Comparison of ENCODE assay signal across 29 cellular contexts in the genomic region with DNA sequence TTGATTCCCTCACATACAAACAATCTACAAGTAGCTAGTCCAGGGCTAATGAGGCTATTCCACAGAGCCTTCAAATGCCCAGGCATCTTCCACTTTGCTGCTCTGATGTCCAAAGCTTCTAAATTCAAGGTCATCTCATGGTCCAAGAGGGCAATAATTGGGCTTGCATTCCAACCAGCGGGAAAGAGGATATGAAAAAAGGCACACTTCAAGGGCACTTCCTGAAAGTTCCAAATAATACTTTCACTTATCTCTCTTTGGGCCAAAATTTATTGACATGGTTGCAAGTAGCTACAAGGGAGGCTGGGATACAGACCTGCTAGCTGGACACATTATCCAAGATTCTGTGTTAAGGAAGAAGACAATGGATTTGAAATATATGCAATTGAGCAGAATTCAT. TPM values are rescaled to one million over a fixed set of nuclear protein-coding genes. Genes with fewer than 3 reads are reported as not detected.
"Had no signal": no experiment of that assay in that cellular context is flagged by ENCODE, and none has a peak within 500 bp of the region (broad histone marks: within the 10 kb centered on the region; RNA-seq: fewer than 3 reads in every experiment).

No MANE protein-coding gene starts in this region.

- H3K27ac ChIP-seq: brain microvascular endothelial cell, coronary artery, SJCRH30, SK-N-MC had no signal

- H3K9me3 ChIP-seq: SJCRH30 had no signal

- ATAC-seq: activated CD8-positive, alpha-beta T cell treated with anti-CD3 and anti-CD28 coated beads for 36 hours; activated naive CD4-positive, alpha-beta T cell treated with anti-CD3 and anti-CD28 coated beads, Interleukin-2, amount 50 U/mL, for 72 hours; Panc1 had no signal

- H3K27me3 ChIP-seq: brain microvascular endothelial cell, SJCRH30 had no signal

- H3K36me3 ChIP-seq: brain microvascular endothelial cell, SJCRH30 had no signal

- H3K27me3 Mint-ChIP-seq: activated CD8-positive, alpha-beta T cell treated with anti-CD3 and anti-CD28 coated beads for 36 hours; activated T-cell treated with anti-CD3 and anti-CD28 coated beads, Interleukin-2, amount 50 U/mL, for 24 hours; central memory CD8-positive, alpha-beta T cell had no signal

- H3K27ac Mint-ChIP-seq: activated CD4-positive, alpha-beta T cell treated with anti-CD3 and anti-CD28 coated beads, Interleukin-2, amount 10 ng/mL, durations not matched to agents 24 days and 14 days; activated CD8-positive, alpha-beta T cell treated with anti-CD3 and anti-CD28 coated beads for 36 hours; activated naive CD4-positive, alpha-beta T cell treated with anti-CD3 and anti-CD28 coated beads for 36 hours; activated naive CD4-positive, alpha-beta T cell treated with anti-CD3 and anti-CD28 coated beads, Interleukin-2, amount 50 U/mL, for 72 hours; activated T-cell treated with anti-CD3 and anti-CD28 coated beads, Interleukin-2, amount 50 U/mL, for 24 hours; activated T-helper 2 cell treated with anti-CD3 and anti-CD28 coated beads, Interferon-gamma antibody, Interleukin-2, Interleukin-4, amounts not matched to agents 10 μg/mL and 5 μg/mL and 100 μg/mL, durations not matched to agents 14 hours and 24 hours and 36 hours had no signal

- H3K4me1 Mint-ChIP-seq: activated CD4-positive, alpha-beta T cell treated with anti-CD3 and anti-CD28 coated beads, Interleukin-2, amount 10 ng/mL, durations not matched to agents 24 days and 14 days; central memory CD8-positive, alpha-beta T cell had no signal

- H3K9me3 Mint-ChIP-seq: activated CD4-positive, alpha-beta T cell treated with anti-CD3 and anti-CD28 coated beads, Interleukin-2, amount 10 ng/mL, durations not matched to agents 24 days and 14 days; activated CD8-positive, alpha-beta T cell treated with anti-CD3 and anti-CD28 coated beads for 36 hours; activated T-cell treated with anti-CD3 and anti-CD28 coated beads, Interleukin-2, amount 50 U/mL, for 24 hours; activated T-helper 2 cell treated with anti-CD3 and anti-CD28 coated beads, Interferon-gamma antibody, Interleukin-2, Interleukin-4, amounts not matched to agents 10 μg/mL and 5 μg/mL and 100 μg/mL, durations not matched to agents 14 hours and 24 hours and 36 hours; central memory CD8-positive, alpha-beta T cell had no signal

- DNase-seq: activated CD4-positive, alpha-beta T cell treated with anti-CD3 and anti-CD28 coated beads, Interleukin-2, amount 10 ng/mL, durations not matched to agents 24 days and 14 days; activated CD4-positive, alpha-beta T cell treated with anti-CD3 and anti-CD28 coated beads, Interleukin-2, amount 50 U/mL, for 4 hours; activated CD8-positive, alpha-beta T cell treated with anti-CD3 and anti-CD28 coated beads for 36 hours; activated gamma-delta T cell treated with Interleukin-2 at 50 U/mL for 16 hours; activated naive CD4-positive, alpha-beta T cell treated with anti-CD3 and anti-CD28 coated beads for 36 hours; activated T-cell treated with anti-CD3 and anti-CD28 coated beads, Interleukin-2, amount 50 U/mL, for 24 hours; amniotic stem cell; aorta; brain microvascular endothelial cell; Karpas-422; NCI-H1105; NCI-H1417 treated with DMSO at 0.1 percent for 48 hours; NCI-H1694; NCI-H1930; NCI-H2081 treated with DMSO at 0.1 percent for 48 hours; NCI-H345; NCI-H524 treated with DMSO at 0.1 percent for 48 hours; OCI-M1; SHP77; SJCRH30; T1000 had no signal

- H3K36me3 Mint-ChIP-seq: activated naive CD4-positive, alpha-beta T cell treated with anti-CD3 and anti-CD28 coated beads, Interleukin-2, amount 50 U/mL, for 72 hours had no signal

- H3K4me3 Mint-ChIP-seq: activated CD4-positive, alpha-beta T cell treated with anti-CD3 and anti-CD28 coated beads, Interleukin-2, amount 10 ng/mL, durations not matched to agents 24 days and 14 days; activated CD8-positive, alpha-beta T cell treated with anti-CD3 and anti-CD28 coated beads for 36 hours; activated naive CD4-positive, alpha-beta T cell treated with anti-CD3 and anti-CD28 coated beads for 36 hours; activated T-cell treated with anti-CD3 and anti-CD28 coated beads, Interleukin-2, amount 50 U/mL, for 24 hours; central memory CD8-positive, alpha-beta T cell had no signal

- H3K4me1 ChIP-seq: SJCRH30 had no signal

- H3K4me3 ChIP-seq: coronary artery, SJCRH30, SK-N-MC had no signal

RNA-seq across cellular contexts. Expression of a gene that starts 25.2 kb away (rescaled TPM):
- total RNA-seq: MCF 10A, NCI-H460, SJCRH30 had no signal
